Comparison of ENCODE assay signal across 16 cellular contexts in genomic region chr1:228099331-228099732, GRCh38. TPM values are rescaled to one million over a fixed set of nuclear protein-coding genes. Genes with fewer than 3 reads are reported as not detected.
DNase-seq lines count a peak whose midpoint lies in the region; ATAC-seq, FAIRE-seq and TF ChIP-seq lines count a peak whose summit lies in the region.
"Had no signal": no experiment of that assay in that cellular context is flagged by ENCODE, and none has a peak within 500 bp of the region (broad histone marks: within the 10 kb centered on the region; RNA-seq: fewer than 3 reads in every experiment).

No MANE protein-coding gene starts in this region.

- H3K4me1 ChIP-seq in spleen, result peaks cover 19 to 90% (median 59%) of the 10 kb centered on the region in 6 donors

- no peak overlapping the region for H3K4me3 ChIP-seq in spleen
- H3K4me3 ChIP-seq: lower lobe of right lung had no signal

- H3K9me3 Mint-ChIP-seq in activated naive CD4-positive, alpha-beta T cell treated with anti-CD3 and anti-CD28 coated beads, Interleukin-2, amount 10 ng/mL, durations not matched to agents 7 days and 5 days, result peaks cover 12% of the 10 kb centered on the region

- peaks cover 0 to 10% (median 10%) of the 10 kb centered on the region in 8 donors for H3K9me3 ChIP-seq in spleen

- H3K27ac ChIP-seq in spleen, result no peak overlapping the region
- H3K27ac ChIP-seq: lower lobe of right lung had no signal

- peaks cover 5% of the 10 kb centered on the region for H3K27me3 Mint-ChIP-seq in activated naive CD4-positive, alpha-beta T cell treated with anti-CD3 and anti-CD28 coated beads, Interleukin-2, amount 10 ng/mL, durations not matched to agents 7 days and 5 days
- H3K27me3 Mint-ChIP-seq: activated CD4-positive, alpha-beta T cell treated with anti-CD3 and anti-CD28 coated beads for 36 hours had no signal

- H3K27me3 ChIP-seq in spleen (replicated peaks in 1 of 7), result no peaks in the 10 kb centered on the region

- no peak for ATAC-seq in HG03571 (IDR thresholded peaks at IDR 0.05; ENCODE audit: unreplicated experiment)
- ATAC-seq: activated CD4-positive, alpha-beta T cell treated with anti-CD3 and anti-CD28 coated beads for 36 hours; HCT116; lower lobe of right lung; right cardiac atrium had no signal

- H3K36me3 ChIP-seq in spleen, result peaks cover 0 to 69% (median 46%) of the 10 kb centered on the region in 6 donors

- H3K4me1 Mint-ChIP-seq in activated naive CD4-positive, alpha-beta T cell treated with anti-CD3 and anti-CD28 coated beads, Interleukin-2, amount 10 ng/mL, durations not matched to agents 7 days and 5 days, result peaks cover 32% of the 10 kb centered on the region

- peak; percentile 10 for DNase-seq in activated naive CD4-positive, alpha-beta T cell treated with anti-CD3 and anti-CD28 coated beads, Interleukin-2, amount 10 ng/mL, durations not matched to agents 7 days and 5 days
- no peak for DNase-seq in activated naive CD4-positive, alpha-beta T cell treated with anti-CD3 and anti-CD28 coated beads, Interleukin-2, amount 50 U/mL, for 16 hours
- DNase-seq in HuH-7.5 (ENCODE audit: low spot score) (peak; percentile 6), frontal cortex (ENCODE audit: low spot score in 2 of 2) (peak; percentile 1 to 5), spleen (peak; percentile 69), NCI-H524 treated with DMSO at 0.1 percent for 48 hours (lab: John Stamatoyannopoulos, UW) (no peak), GOT3 (lab: John Stamatoyannopoulos, UW) (no peak)
- DNase-seq: activated CD4-positive, alpha-beta T cell treated with anti-CD3 and anti-CD28 coated beads for 36 hours; DMS153; lower lobe of right lung; nephron progenitor cell; NK-92 treated with Interleukin-12 subunit alpha and Interleukin-12 subunit beta, amount 100 ng/mL, for 24 hours; trophoblast cell had no signal

- H3K27ac Mint-ChIP-seq in activated naive CD4-positive, alpha-beta T cell treated with anti-CD3 and anti-CD28 coated beads, Interleukin-2, amount 10 ng/mL, durations not matched to agents 7 days and 5 days, result no peak overlapping the region
- H3K27ac Mint-ChIP-seq: activated CD4-positive, alpha-beta T cell treated with anti-CD3 and anti-CD28 coated beads for 36 hours; nephron progenitor cell had no signal

- WGBS in spleen, 5 donors, result 53 to 87% (median 82%) methylated on average over 2 to 4 of the region's 4 CpGs

- intact Hi-C loops in spleen (cut with DNase I; ENCODE audit: low total_unique reads), result no loop called here

- no peak for TF ChIP-seq POLR2A in spleen (IDR thresholded peaks at IDR 0.05)

- peaks cover 48% of the 10 kb centered on the region for H3K36me3 Mint-ChIP-seq in activated naive CD4-positive, alpha-beta T cell treated with anti-CD3 and anti-CD28 coated beads, Interleukin-2, amount 10 ng/mL, durations not matched to agents 7 days and 5 days

- H3K4me3 Mint-ChIP-seq in activated naive CD4-positive, alpha-beta T cell treated with anti-CD3 and anti-CD28 coated beads, Interleukin-2, amount 10 ng/mL, durations not matched to agents 7 days and 5 days, result no peak overlapping the region
- H3K4me3 Mint-ChIP-seq: activated CD4-positive, alpha-beta T cell treated with anti-CD3 and anti-CD28 coated beads for 36 hours; nephron progenitor cell had no signal

- CTCF ChIA-PET in activated naive CD4-positive, alpha-beta T cell treated with anti-CD3 and anti-CD28 coated beads, Interleukin-2, amount 10 ng/mL, durations not matched to agents 7 days and 5 days (lab: Charles Lee), result no interaction called here

- FAIRE-seq in frontal cortex (lab: Jason Lieb, UNC), result no peak

- no peak for TF ChIP-seq CTCF in spleen (IDR thresholded peaks at IDR 0.05 in 8 of 11, conservative IDR thresholded peaks at IDR 0.05 in 3 of 11)

RNA-seq across cellular contexts. Expression of gene C1orf35, which starts 3.8 kb away (rescaled TPM):
- 4.1 TPM for total RNA-seq in frontal cortex
- 10 to 100 TPM in 6 of 7 donors, 1 to 10 TPM in 1; 7.3 to 14.2 (median 11.9) TPM for total RNA-seq in spleen
- polyA plus RNA-seq in spleen, result 10 to 100 TPM; 18.7 to 23.4 (median 21.7) TPM

RNA-seq across cellular contexts. Expression of gene MRPL55, which starts 9.8 kb away (rescaled TPM):
- total RNA-seq in frontal cortex, result 33.4 TPM
- total RNA-seq in spleen, result 100 to 1,000 TPM in 1 of 7 donors, 10 to 100 TPM in 6; 32.3 to 103 (median 39.0) TPM
- 100 to 1,000 TPM in 2 of 3 donors, 10 to 100 TPM in 1; 95.2 to 114 (median 111) TPM for polyA plus RNA-seq in spleen

RNA-seq across cellular contexts. Expression of gene ARF1, which starts 16.8 kb away (rescaled TPM):
- total RNA-seq in frontal cortex (107 TPM), spleen (100 to 1,000 TPM; 302 to 387 (median 338) TPM)
- 100 to 1,000 TPM; 150 to 282 (median 231) TPM for polyA plus RNA-seq in spleen

RNA-seq across cellular contexts. Expression of gene GUK1, which starts 40.7 kb away (rescaled TPM):
- 130 TPM for total RNA-seq in frontal cortex
- total RNA-seq in spleen, result 100 to 1,000 TPM; 167 to 218 (median 186) TPM
- polyA plus RNA-seq in spleen, result 100 to 1,000 TPM; 279 to 499 (median 316) TPM

RNA-seq across cellular contexts. Expression of gene GJC2, which starts 50.4 kb away (rescaled TPM):
- total RNA-seq in frontal cortex (0.82 TPM), spleen (1 to 10 TPM in 6 of 7 donors, under 1 TPM in 1; 0.94 to 3.5 (median 2.4) TPM)
- polyA plus RNA-seq in spleen, result under 1 TPM; 0.35 to 0.96 (median 0.67) TPM

Comparison
In these comparisons a context has a peak if more than half of its experiments do, and no peak if none do; other contexts are left out.
1. DNase-seq: peak in activated naive CD4-positive, alpha-beta T cell treated with anti-CD3 and anti-CD28 coated beads, Interleukin-2, amount 10 ng/mL, durations not matched to agents 7 days and 5 days (single experiment), HuH-7.5 (single experiment), frontal cortex (2 of 2) and spleen (single experiment); none in activated naive CD4-positive, alpha-beta T cell treated with anti-CD3 and anti-CD28 coated beads, Interleukin-2, amount 50 U/mL, for 16 hours (single experiment), NCI-H524 treated with DMSO at 0.1 percent for 48 hours (single experiment) and GOT3 (single experiment).